Comparison of ENCODE assay signal across 8 cellular contexts in the genomic region with DNA sequence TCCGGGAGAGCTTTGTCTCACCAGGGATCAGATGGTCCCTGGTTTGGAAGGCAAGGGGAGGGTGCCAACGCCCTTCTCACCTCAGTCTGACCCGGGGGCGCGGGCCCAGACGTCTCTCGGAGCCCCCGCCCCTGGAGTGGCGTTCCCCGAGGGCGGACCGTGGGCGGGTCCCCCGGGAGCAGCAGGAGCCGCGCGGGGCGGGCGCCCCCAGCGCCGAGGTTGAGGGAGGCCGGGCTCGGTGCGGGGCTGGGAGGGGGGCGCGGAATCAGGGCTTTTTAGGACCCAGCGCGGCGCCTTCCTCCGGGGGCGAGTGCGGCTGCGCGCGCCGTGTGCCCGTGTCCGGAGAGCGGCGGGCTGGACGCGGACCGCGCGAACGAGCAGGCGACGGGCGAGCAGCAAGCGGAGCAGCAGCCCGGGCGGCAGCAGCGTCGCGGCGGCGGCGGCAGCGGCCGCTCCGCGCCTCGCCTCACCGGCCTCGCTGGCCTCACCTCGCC. TPM values are rescaled to one million over a fixed set of nuclear protein-coding genes. Genes with fewer than 3 reads are reported as not detected.
A peak's percentile ranks its signal among the peaks of the same experiment; 100 is the strongest.
DNase-seq lines count a peak whose midpoint lies in the region; ATAC-seq and TF ChIP-seq lines count a peak whose summit lies in the region.

A gene (plus strand): TSS at position 364 of the 494 bp plus-strand sequence. CDS start 1,222 bp downstream, outside the sequence.

- intact Hi-C loops in left ventricle myocardium inferior (cut with micrococcal nuclease): no loop called here

- peak; percentile 53 for DNase-seq in Daoy (ENCODE audit: low read depth)
- DNase-seq in M059J (ENCODE audit: low read depth): peak; percentile 38
- DNase-seq in activated naive CD8-positive, alpha-beta T cell treated with anti-CD3 and anti-CD28 coated beads, Interleukin-2, amount 10 ng/mL, durations not matched to agents 7 days and 5 days: no peak
- no peak for DNase-seq in left ventricle myocardium inferior
- peak; percentile 84 for DNase-seq in retina
- DNase-seq in NK-92 (lab: John Stamatoyannopoulos, UW; ENCODE audit: unreplicated experiment): no peak
- DNase-seq in H4 (ENCODE audit: low spot score): no peak
- no peak for DNase-seq in dedifferentiated amniotic fluid mesenchymal stem cell (ENCODE audit: extremely low spot score)

- H3K9me3 Mint-ChIP-seq in activated naive CD8-positive, alpha-beta T cell treated with anti-CD3 and anti-CD28 coated beads, Interleukin-2, amount 10 ng/mL, durations not matched to agents 7 days and 5 days: no peaks in the 10 kb centered on the region

- no peaks in the 10 kb centered on the region for H3K36me3 Mint-ChIP-seq in activated naive CD8-positive, alpha-beta T cell treated with anti-CD3 and anti-CD28 coated beads, Interleukin-2, amount 10 ng/mL, durations not matched to agents 7 days and 5 days

- peaks cover 47% of the 10 kb centered on the region for H3K27me3 Mint-ChIP-seq in activated naive CD8-positive, alpha-beta T cell treated with anti-CD3 and anti-CD28 coated beads, Interleukin-2, amount 10 ng/mL, durations not matched to agents 7 days and 5 days

- peaks cover 21% of the 10 kb centered on the region for H3K4me1 ChIP-seq in left ventricle myocardium inferior

- H3K27ac Mint-ChIP-seq in activated naive CD8-positive, alpha-beta T cell treated with anti-CD3 and anti-CD28 coated beads, Interleukin-2, amount 10 ng/mL, durations not matched to agents 7 days and 5 days: no peak within 1 kb of the TSS

- peaks cover 4% of the 10 kb centered on the region for H3K4me1 Mint-ChIP-seq in activated naive CD8-positive, alpha-beta T cell treated with anti-CD3 and anti-CD28 coated beads, Interleukin-2, amount 10 ng/mL, durations not matched to agents 7 days and 5 days

- ATAC-seq in activated naive CD8-positive, alpha-beta T cell treated with anti-CD3 and anti-CD28 coated beads, Interleukin-2, amount 10 ng/mL, durations not matched to agents 7 days and 5 days (ENCODE audit: low read depth): no peak

- no peak within 1 kb of the TSS for H3K27ac ChIP-seq in left ventricle myocardium inferior (replicated peaks)

- H3K4me3 ChIP-seq in left ventricle myocardium inferior: peak within 1 kb of the TSS; percentile 67

- no peaks in the 10 kb centered on the region for H3K9me3 ChIP-seq in left ventricle myocardium inferior (replicated peaks)

- peaks cover 92% of the 10 kb centered on the region for H3K27me3 ChIP-seq in left ventricle myocardium inferior (ENCODE audit: low read depth)

- no peaks in the 10 kb centered on the region for H3K36me3 ChIP-seq in left ventricle myocardium inferior

- TF ChIP-seq CTCF in left ventricle myocardium inferior (IDR thresholded peaks at IDR 0.05; ENCODE audit: borderline replicate concordance): no peak

- POLR2A ChIA-PET in activated naive CD8-positive, alpha-beta T cell treated with anti-CD3 and anti-CD28 coated beads, Interleukin-2, amount 10 ng/mL, durations not matched to agents 7 days and 5 days (lab: Charles Lee): interaction anchor here (0.6 kb wide), 1 partner anchor 94 kb away, joined by 3 read pairs; no protein-coding TSS in a partner anchor

- peak within 1 kb of the TSS; percentile 10 for H3K4me3 Mint-ChIP-seq in activated naive CD8-positive, alpha-beta T cell treated with anti-CD3 and anti-CD28 coated beads, Interleukin-2, amount 10 ng/mL, durations not matched to agents 7 days and 5 days

RNA-seq across cellular contexts. Expression of the gene that starts here (rescaled TPM):
- 0.23 TPM in 1 of 2 replicates, not detected in the other for total RNA-seq in Daoy (2014; rRNA removed; shearing (Covaris generic))
- not detected in 2 replicates for total RNA-seq in M059J (2014; rRNA removed; shearing (Covaris generic))
- total RNA-seq in activated naive CD8-positive, alpha-beta T cell treated with anti-CD3 and anti-CD28 coated beads, Interleukin-2, amount 10 ng/mL, durations not matched to agents 7 days and 5 days: not detected
- total RNA-seq in left ventricle myocardium inferior: not detected
- total RNA-seq in H4 (2014; rRNA removed; shearing (Covaris generic)): not detected in 2 replicates

Comparison
In these comparisons a context has a peak if more than half of its experiments do, and no peak if none do; other contexts are left out.
1. Peak in DNase-seq in Daoy; RNA of the gene not detected or under 1 TPM.
2. Peak in DNase-seq in M059J; RNA of the gene not detected or under 1 TPM.